Comparison of ENCODE assay signal across 33 cellular contexts in the genomic region with DNA sequence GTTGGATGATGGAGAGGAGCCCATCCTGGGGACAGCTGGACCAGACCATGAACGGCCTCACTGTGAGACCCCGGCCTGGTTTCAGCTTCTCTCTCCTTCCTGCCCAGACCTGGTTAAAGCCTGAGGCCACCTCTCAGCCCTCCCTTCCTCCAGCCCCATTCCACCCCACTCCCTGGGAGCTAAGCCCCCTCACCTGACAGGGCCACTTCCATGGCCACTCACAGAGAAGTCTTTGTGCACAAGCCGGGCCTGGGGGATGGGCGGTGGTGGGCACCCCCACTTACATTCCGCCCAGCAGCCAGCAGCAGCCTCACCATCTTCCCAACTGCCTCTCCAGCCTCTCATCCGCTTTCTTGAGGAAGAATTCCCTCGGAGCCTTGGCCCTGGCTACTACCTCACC. TPM values are rescaled to one million over a fixed set of nuclear protein-coding genes. Genes with fewer than 3 reads are reported as not detected.
"Had no signal": no experiment of that assay in that cellular context is flagged by ENCODE, and none has a peak within 500 bp of the region (broad histone marks: within the 10 kb centered on the region; RNA-seq: fewer than 3 reads in every experiment).

No MANE protein-coding gene starts in this region.

- H3K4me3 ChIP-seq: esophagus muscularis mucosa, gastroesophageal sphincter, heart right ventricle, lung, neural progenitor cell, psoas muscle, sigmoid colon, suprapubic skin, thyroid gland, vagina had no signal

- H3K27ac ChIP-seq: epithelial cell of prostate, esophagus muscularis mucosa, foreskin keratinocyte, gastroesophageal sphincter, heart right ventricle, neural progenitor cell, psoas muscle, sigmoid colon, suprapubic skin, thyroid gland, vagina had no signal

- H3K9me3 Mint-ChIP-seq: central memory CD8-positive, alpha-beta T cell; endodermal cell; mesothelial cell of epicardium; neural progenitor cell; stimulated activated memory B cell treated with anti-CD40 and anti-IgM and Interleukin-4, amounts not matched to agents 10 μg/mL and 1 μg/mL and 100 μg/mL, for 72 hours; stimulated activated naive CD8-positive, alpha-beta T cell treated with anti-CD3 and anti-CD28 coated beads, Interleukin-15, Interleukin-2, amounts not matched to agents 100 ng/mL and 50 ng/mL, for 24 hours had no signal

- H3K36me3 Mint-ChIP-seq: mesothelial cell of epicardium; naive thymus-derived CD4-positive, alpha-beta T cell; neural progenitor cell had no signal

- H3K4me3 Mint-ChIP-seq: central memory CD8-positive, alpha-beta T cell; endodermal cell; mesothelial cell of epicardium; nephron; neural progenitor cell; stimulated activated memory B cell treated with anti-CD40 and anti-IgM and Interleukin-4, amounts not matched to agents 10 μg/mL and 1 μg/mL and 100 μg/mL, for 72 hours; stimulated activated naive CD8-positive, alpha-beta T cell treated with anti-CD3 and anti-CD28 coated beads, Interleukin-15, Interleukin-2, amounts not matched to agents 100 ng/mL and 50 ng/mL, for 24 hours had no signal

- H3K4me1 Mint-ChIP-seq: central memory CD8-positive, alpha-beta T cell; endodermal cell; naive thymus-derived CD4-positive, alpha-beta T cell; nephron; neural progenitor cell; stimulated activated memory B cell treated with anti-CD40 and anti-IgM and Interleukin-4, amounts not matched to agents 10 μg/mL and 1 μg/mL and 100 μg/mL, for 72 hours had no signal

- H3K27ac Mint-ChIP-seq: endodermal cell; mesothelial cell of epicardium; naive thymus-derived CD4-positive, alpha-beta T cell; nephron; neural progenitor cell; stimulated activated memory B cell treated with anti-CD40 and anti-IgM and Interleukin-4, amounts not matched to agents 10 μg/mL and 1 μg/mL and 100 μg/mL, for 72 hours; stimulated activated naive CD8-positive, alpha-beta T cell treated with anti-CD3 and anti-CD28 coated beads, Interleukin-15, Interleukin-2, amounts not matched to agents 100 ng/mL and 50 ng/mL, for 24 hours had no signal

- ATAC-seq: foreskin keratinocyte; gastroesophageal sphincter; heart right ventricle; left lobe of liver; naive thymus-derived CD4-positive, alpha-beta T cell; psoas muscle; right cardiac atrium; stimulated activated memory B cell treated with anti-CD40 and anti-IgM and Interleukin-4, amounts not matched to agents 10 μg/mL and 1 μg/mL and 100 μg/mL, for 72 hours had no signal

- DNase-seq: cortex of kidney; effector CD4-positive, alpha-beta T cell; endodermal cell; foreskin keratinocyte; glutamatergic neuron; heart right ventricle; mesenchymal stem cell; naive thymus-derived CD4-positive, alpha-beta T cell; psoas muscle; right cardiac atrium; sigmoid colon; stimulated activated CD4-positive, alpha-beta T cell treated with anti-CD3 and anti-CD28 coated beads, Interleukin-2, amount 100 ng/mL, for 24 hours; stimulated activated CD4-positive, alpha-beta T cell treated with anti-CD3 and anti-CD28 coated beads, Interleukin-4, amount 100 ng/mL, for 24 hours; thyroid gland; trophoblast cell had no signal

- H3K27me3 ChIP-seq: thyroid gland, vagina had no signal

RNA-seq across cellular contexts. Expression of gene RHBG, which starts 40.4 kb away (rescaled TPM):
- total RNA-seq: dermis microvascular lymphatic vessel endothelial cell; esophagus muscularis mucosa; fibroblast of lung; gastroesophageal sphincter; heart right ventricle; naive thymus-derived CD4-positive, alpha-beta T cell; osteocyte; psoas muscle; right cardiac atrium; sigmoid colon; skeletal muscle tissue; thyroid gland; vagina had no signal
- polyA plus RNA-seq: fibroblast of lung; foreskin keratinocyte; heart right ventricle; keratinocyte; lung; naive thymus-derived CD4-positive, alpha-beta T cell; psoas muscle; sigmoid colon had no signal
